ENCODE assay signal across 8 cellular contexts in the genomic region with DNA sequence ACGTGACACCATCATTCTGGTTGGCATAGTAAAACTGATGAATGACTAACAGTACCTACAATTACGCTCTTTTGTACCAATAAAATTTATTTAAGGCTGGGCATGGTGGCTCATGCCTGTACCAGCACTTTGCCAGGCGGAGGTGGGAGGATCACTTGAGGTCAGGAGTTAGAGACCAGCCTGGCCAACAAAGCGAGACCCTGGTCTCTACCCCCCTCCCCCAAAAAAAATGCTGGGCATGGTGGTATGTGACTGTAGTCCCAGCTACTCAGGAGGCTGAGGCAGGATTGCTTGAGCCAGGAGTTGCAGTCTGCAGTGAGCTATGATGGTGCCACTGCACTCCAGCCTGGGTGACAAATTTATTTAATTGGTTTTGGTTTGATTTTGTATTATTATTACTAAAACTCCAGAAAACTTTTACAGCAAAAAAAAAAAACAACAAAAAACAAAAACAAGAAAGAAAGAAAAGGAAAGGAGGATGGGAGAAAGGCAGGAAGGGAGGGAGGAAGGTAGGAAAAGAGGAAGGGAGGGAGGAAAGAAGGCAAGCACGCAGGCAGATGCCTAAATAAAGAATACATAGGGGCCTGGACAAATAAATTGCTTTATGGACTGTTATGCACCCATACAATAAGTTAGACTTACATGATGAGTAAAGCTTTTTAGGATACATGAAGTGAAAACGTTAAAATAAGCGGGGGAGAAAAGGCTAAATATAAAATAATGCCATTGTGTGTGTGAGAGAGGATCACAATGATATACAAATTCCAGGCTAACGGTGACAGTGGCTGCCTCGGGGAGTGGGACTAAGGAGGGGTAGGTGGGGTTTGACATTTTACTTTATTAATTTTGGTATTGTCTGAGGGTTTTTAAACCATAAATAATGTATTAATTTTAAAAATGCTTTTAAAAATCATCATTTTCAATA. TPM values are rescaled to one million over a fixed set of nuclear protein-coding genes. Genes with fewer than 3 reads are reported as not detected.
A peak's percentile ranks its signal among the peaks of the same experiment; 100 is the strongest.
DNase-seq lines count a peak whose midpoint lies in the region; ATAC-seq and TF ChIP-seq lines count a peak whose summit lies in the region.

No MANE protein-coding gene starts in this region.

- H3K36me3 Mint-ChIP-seq in IgD-negative memory B cell, result no peaks in the 10 kb centered on the region
- peaks cover 36% of the 10 kb centered on the region for H3K36me3 Mint-ChIP-seq in dendritic cell treated with granulocyte-macrophage colony-stimulating factor and Interleukin-4, amounts not matched to agents 40 ng/mL and 50 ng/mL, for 4 days (ENCODE audit: low read depth)
- peaks cover 25% of the 10 kb centered on the region for H3K36me3 Mint-ChIP-seq in nephron progenitor cell (ENCODE audit: low read depth)

- TF ChIP-seq POLR2A in lower leg skin (IDR thresholded peaks at IDR 0.05), result no peak

- no peak overlapping the region for H3K4me3 ChIP-seq in lower leg skin (ENCODE audit: low read depth, poor library complexity, severe bottlenecking)

- WGBS in lower leg skin, 2 donors, result 52 to 55% methylated on average over 8 to 9 of the region's 9 CpGs

- intact Hi-C loops in dendritic cell treated with granulocyte-macrophage colony-stimulating factor and Interleukin-4, amounts not matched to agents 40 ng/mL and 50 ng/mL, for 4 days (cut with micrococcal nuclease), result no loop called here
- intact Hi-C loops in lower leg skin (cut with DNase I; ENCODE audit: low total_unique reads), result no loop called here

- H3K9me3 Mint-ChIP-seq in IgD-negative memory B cell (no peaks in the 10 kb centered on the region), nephron progenitor cell (peaks cover 9% of the 10 kb centered on the region)
- no peaks in the 10 kb centered on the region for H3K9me3 Mint-ChIP-seq in dendritic cell treated with granulocyte-macrophage colony-stimulating factor and Interleukin-4, amounts not matched to agents 40 ng/mL and 50 ng/mL, for 4 days

- H3K27ac Mint-ChIP-seq in IgD-negative memory B cell (peak overlapping the region in 2 of 3 donors; percentile 46 to 95), nephron progenitor cell (peak overlapping the region; percentile 89)
- peak overlapping the region; percentile 92 for H3K27ac Mint-ChIP-seq in dendritic cell treated with granulocyte-macrophage colony-stimulating factor and Interleukin-4, amounts not matched to agents 40 ng/mL and 50 ng/mL, for 4 days

- H3K27ac ChIP-seq in C4-2B, result peak overlapping the region; percentile 62

- no peak for DNase-seq in nephron progenitor cell
- DNase-seq in GM03348 (ENCODE audit: low spot score), result no peak
- DNase-seq in lower leg skin (ENCODE audit: low spot score in 2 of 2), result no peak
- no peak for DNase-seq in HPDE6-E6E7 (ENCODE audit: extremely low spot score)

- no peak for ATAC-seq in GM19351 (IDR thresholded peaks at IDR 0.05; ENCODE audit: unreplicated experiment)

- H3K4me3 Mint-ChIP-seq in IgD-negative memory B cell, result peak overlapping the region; percentile 86 to 96 (median 92)
- H3K4me3 Mint-ChIP-seq in dendritic cell treated with granulocyte-macrophage colony-stimulating factor and Interleukin-4, amounts not matched to agents 40 ng/mL and 50 ng/mL, for 4 days, result peak overlapping the region; percentile 93
- peak overlapping the region; percentile 99 for H3K4me3 Mint-ChIP-seq in nephron progenitor cell

- H3K27me3 Mint-ChIP-seq in IgD-negative memory B cell (peaks cover 14% of the 10 kb centered on the region), nephron progenitor cell (ENCODE audit: low read depth, poor library complexity) (peaks cover 52% of the 10 kb centered on the region)
- H3K27me3 Mint-ChIP-seq in dendritic cell treated with granulocyte-macrophage colony-stimulating factor and Interleukin-4, amounts not matched to agents 40 ng/mL and 50 ng/mL, for 4 days, result peaks cover 36% of the 10 kb centered on the region

- TF ChIP-seq CTCF in C4-2B (conservative IDR thresholded peaks at IDR 0.05), result no peak
- no peak for TF ChIP-seq CTCF in nephron progenitor cell (IDR thresholded peaks at IDR 0.05)
- TF ChIP-seq CTCF in lower leg skin (IDR thresholded peaks at IDR 0.05), result no peak

- H3K4me1 Mint-ChIP-seq in IgD-negative memory B cell (peaks cover 4 to 19% (median 14%) of the 10 kb centered on the region in 3 donors), nephron progenitor cell (peaks cover 26% of the 10 kb centered on the region)
- peaks cover 30% of the 10 kb centered on the region for H3K4me1 Mint-ChIP-seq in dendritic cell treated with granulocyte-macrophage colony-stimulating factor and Interleukin-4, amounts not matched to agents 40 ng/mL and 50 ng/mL, for 4 days (ENCODE audit: low read depth)

RNA-seq across cellular contexts. Expression of gene ZSCAN9, which starts 0.7 kb away (rescaled TPM):
- polyA plus RNA-seq in IgD-negative memory B cell, result 10.9 TPM
- 1 to 10 TPM; 2.3 to 9.4 (median 4.3) TPM for total RNA-seq in lower leg skin

RNA-seq across cellular contexts. Expression of gene ZKSCAN4, which starts 27.7 kb away (rescaled TPM):
- 3.4 TPM for polyA plus RNA-seq in IgD-negative memory B cell
- 1 to 10 TPM; 4.4 to 6.4 (median 5.9) TPM for total RNA-seq in lower leg skin

RNA-seq across cellular contexts. Expression of gene NKAPL, which starts 34.7 kb away (rescaled TPM):
- polyA plus RNA-seq in IgD-negative memory B cell, result 0.18 TPM
- 1 to 10 TPM in 1 of 4 donors, under 1 TPM in 2, not detected in 1; 0.42 to 1.1 (median 0.75) TPM for total RNA-seq in lower leg skin

RNA-seq across cellular contexts. Expression of gene ZSCAN26, which starts 42.5 kb away (rescaled TPM):
- 21.6 TPM for polyA plus RNA-seq in IgD-negative memory B cell
- total RNA-seq in lower leg skin, result 10 to 100 TPM in 2 of 4 donors, 1 to 10 TPM in 2; 8.3 to 20.7 (median 11.0) TPM

RNA-seq across cellular contexts. Expression of gene PGBD1, which starts 57.0 kb away (rescaled TPM):
- polyA plus RNA-seq in IgD-negative memory B cell, result 0.64 TPM
- total RNA-seq in lower leg skin, result 1 to 10 TPM in 2 of 4 donors, under 1 TPM in 2; 0.15 to 1.6 (median 1.1) TPM
